Comparison of ENCODE assay signal across 8 cellular contexts in genomic region chr3:42654331-42655201, GRCh38. TPM values are rescaled to one million over a fixed set of nuclear protein-coding genes. Genes with fewer than 3 reads are reported as not detected.
DNase-seq lines count a peak whose midpoint lies in the region; ATAC-seq, FAIRE-seq and TF ChIP-seq lines count a peak whose summit lies in the region.

No MANE protein-coding gene starts in this region.

- no peak for ATAC-seq in GM21529 (IDR thresholded peaks at IDR 0.05; ENCODE audit: unreplicated experiment)

- peak overlapping the region; percentile 64 to 73 for H3K9ac ChIP-seq in kidney (ENCODE audit: low read length in 2 of 2)

- intact Hi-C loops in kidney (cut with DNase I), result no loop called here

- DNase-seq in A172 (ENCODE audit: low spot score) (peak; percentile 28), GM06990 (ENCODE audit: extremely low read depth, insufficient read length) (no peak), OCI-M1 (lab: John Stamatoyannopoulos, UW) (peak; percentile 41), kidney (peak; percentile 85), small intestine (no peak), cortex of kidney (lab: John Stamatoyannopoulos, UW) (no peak)

- 1 to 4% (median 4%) methylated on average over 28 to 94 of the region's 94 CpGs for WGBS in small intestine, 3 donors

- no peaks in the 10 kb centered on the region for H3K27me3 ChIP-seq in GM06990 (replicated peaks; ENCODE audit: control insufficient read depth, insufficient read depth, low read length)
- H3K27me3 ChIP-seq in small intestine (ENCODE audit: control insufficient read depth in 2 of 2, insufficient read depth in 2 of 2, low read length in 2 of 2), result no peaks in the 10 kb centered on the region

- TF ChIP-seq CTCF in GM06990 (IDR thresholded peaks at IDR 0.05; ENCODE audit: insufficient read depth, low read length, poor library complexity, severe bottlenecking), result no peak
- TF ChIP-seq CTCF in kidney (IDR thresholded peaks at IDR 0.05; ENCODE audit: borderline replicate concordance, extremely low read depth, insufficient read depth), result no peak

- peak overlapping the region; percentile 91 for H3K27ac ChIP-seq in cingulate gyrus (ENCODE audit: low read depth, low read length)
- H3K27ac ChIP-seq in kidney (ENCODE audit: low read depth in 2 of 2, low read length in 2 of 2), result peak overlapping the region; percentile 63 to 74
- peak overlapping the region in 1 of 2 donors; percentile 76 for H3K27ac ChIP-seq in small intestine (ENCODE audit: low read depth in 1 of 2, low read length in 1 of 2)

- H3K4me1 ChIP-seq in kidney (ENCODE audit: control insufficient read depth in 1 of 2, insufficient read depth in 1 of 2, low read depth in 1 of 2, low read length in 2 of 2), result peaks cover 10 to 23% of the 10 kb centered on the region in 2 donors
- peaks cover 2% of the 10 kb centered on the region in 2 donors for H3K4me1 ChIP-seq in small intestine (ENCODE audit: control insufficient read depth in 2 of 2, insufficient read depth in 1 of 2, low read depth in 1 of 2, low read length in 1 of 2)

- H3K4me3 ChIP-seq in GM06990 (replicated peaks; ENCODE audit: low read depth, low read length), result peak overlapping the region; percentile 61
- H3K4me3 ChIP-seq in kidney (ENCODE audit: low read length in 2 of 2), result peak overlapping the region; percentile 58 to 61
- H3K4me3 ChIP-seq in small intestine (ENCODE audit: low read depth in 1 of 2, low read length in 2 of 2), result peak overlapping the region; percentile 42 to 63

- FAIRE-seq in kidney (lab: Jason Lieb, UNC), result no peak
- no peak for FAIRE-seq in small intestine (lab: Jason Lieb, UNC)

- no peaks in the 10 kb centered on the region; the same call in 1 of the 2 replicates for H3K36me3 ChIP-seq in GM06990 (ENCODE audit: control insufficient read depth, insufficient read depth, low read length)
- no peaks in the 10 kb centered on the region for H3K36me3 ChIP-seq in kidney (ENCODE audit: control insufficient read depth in 1 of 2, insufficient read depth in 2 of 2, low read length in 2 of 2)
- no peaks in the 10 kb centered on the region for H3K36me3 ChIP-seq in small intestine (ENCODE audit: control insufficient read depth in 2 of 2, insufficient read depth in 2 of 2, low read length in 2 of 2)

- no peaks in the 10 kb centered on the region for H3K9me3 ChIP-seq in kidney (ENCODE audit: control insufficient read depth in 1 of 2, low read length in 2 of 2)
- no peaks in the 10 kb centered on the region for H3K9me3 ChIP-seq in small intestine (ENCODE audit: control insufficient read depth, low read depth)

RNA-seq across cellular contexts. Expression of gene ZBTB47, which starts 1.1 kb away (rescaled TPM):
- 16.7 and 17.9 TPM in 2 replicates for total RNA-seq in A172 (2014; rRNA removed; shearing (Covaris generic))
- total RNA-seq in kidney, result 26.6 TPM
- polyA plus RNA-seq in kidney (ENCODE audit: insufficient read depth, low read depth, low replicate concordance) (7.8 TPM), small intestine (10 to 100 TPM in 1 of 3 donors, 1 to 10 TPM in 1, under 1 TPM in 1; 0.89 to 11.4 (median 5.9) TPM)

RNA-seq across cellular contexts. Expression of gene KLHL40, which starts 30.8 kb away (rescaled TPM):
- not detected in 2 replicates for total RNA-seq in A172 (2014; rRNA removed; shearing (Covaris generic))
- total RNA-seq in kidney, result not detected
- not detected for polyA plus RNA-seq in kidney (ENCODE audit: insufficient read depth, low read depth, low replicate concordance)
- polyA plus RNA-seq in small intestine, result 1 to 10 TPM in 1 of 3 donors, under 1 TPM in 2; 0.01 to 1.1 (median 0.81) TPM

RNA-seq across cellular contexts. Expression of gene HHATL, which starts 48.0 kb away (rescaled TPM):
- not detected in 2 replicates for total RNA-seq in A172 (2014; rRNA removed; shearing (Covaris generic))
- not detected for total RNA-seq in kidney
- polyA plus RNA-seq in kidney (ENCODE audit: insufficient read depth, low read depth, low replicate concordance) (not detected), small intestine (1 to 10 TPM in 2 of 3 donors, under 1 TPM in 1; 0.15 to 5.4 (median 2.2) TPM)

RNA-seq across cellular contexts. Expression of gene NKTR, which starts 54.1 kb away (rescaled TPM):
- 22.9 and 23.8 TPM in 2 replicates for total RNA-seq in A172 (2014; rRNA removed; shearing (Covaris generic))
- total RNA-seq in kidney, result 81.1 TPM
- polyA plus RNA-seq in kidney (ENCODE audit: insufficient read depth, low read depth, low replicate concordance) (9.2 TPM), small intestine (10 to 100 TPM; 11.3 to 25.0 (median 11.5) TPM)

Comparison
In these comparisons a context has a peak if more than half of its experiments do, and no peak if none do; other contexts are left out.
1. DNase-seq: peak in A172 (single experiment), OCI-M1 (single experiment) and kidney (single experiment); none in GM06990 (single experiment), small intestine (single experiment) and cortex of kidney (single experiment).
2. Peak in every context shown above with its lines, with median percentiles within 50 percentile points of each other: H3K4me3 ChIP-seq.